Comparison of ENCODE assay signal across 1 cellular context in genomic region chr22:27775698-27776409, GRCh38.
TF ChIP-seq lines count a peak whose summit lies in the region.

No MANE protein-coding gene starts in this region.

TF ChIP-seq in WTC11, 78 proteins besides CTCF, POLR2A, EP300 and RAD21 (continued from another document):
- TF ChIP-seq, protein P1, sequence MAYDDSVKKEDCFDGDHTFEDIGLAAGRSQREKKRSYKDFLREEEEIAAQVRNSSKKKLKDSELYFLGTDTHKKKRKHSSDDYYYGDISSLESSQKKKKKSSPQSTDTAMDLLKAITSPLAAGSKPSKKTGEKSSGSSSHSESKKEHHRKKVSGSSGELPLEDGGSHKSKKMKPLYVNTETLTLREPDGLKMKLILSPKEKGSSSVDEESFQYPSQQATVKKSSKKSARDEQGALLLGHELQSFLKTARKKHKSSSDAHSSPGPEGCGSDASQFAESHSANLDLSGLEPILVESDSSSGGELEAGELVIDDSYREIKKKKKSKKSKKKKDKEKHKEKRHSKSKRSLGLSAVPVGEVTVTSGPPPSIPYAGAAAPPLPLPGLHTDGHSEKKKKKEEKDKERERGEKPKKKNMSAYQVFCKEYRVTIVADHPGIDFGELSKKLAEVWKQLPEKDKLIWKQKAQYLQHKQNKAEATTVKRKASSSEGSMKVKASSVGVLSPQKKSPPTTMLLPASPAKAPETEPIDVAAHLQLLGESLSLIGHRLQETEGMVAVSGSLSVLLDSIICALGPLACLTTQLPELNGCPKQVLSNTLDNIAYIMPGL (CRISPR knock-in tag; IDR thresholded peaks at IDR 0.05) = 0 out of 2 replicates have a peak, but pooled peaks have one; percentile 34
- TF ChIP-seq SP1 (CRISPR knock-in tag; conservative IDR thresholded peaks at IDR 0.05) = peak; percentile 25; the same call in 1 of the 2 replicates
- no peak for TF ChIP-seq IRF1 (CRISPR knock-in tag; IDR thresholded peaks at IDR 0.05)
- TF ChIP-seq, protein P2, sequence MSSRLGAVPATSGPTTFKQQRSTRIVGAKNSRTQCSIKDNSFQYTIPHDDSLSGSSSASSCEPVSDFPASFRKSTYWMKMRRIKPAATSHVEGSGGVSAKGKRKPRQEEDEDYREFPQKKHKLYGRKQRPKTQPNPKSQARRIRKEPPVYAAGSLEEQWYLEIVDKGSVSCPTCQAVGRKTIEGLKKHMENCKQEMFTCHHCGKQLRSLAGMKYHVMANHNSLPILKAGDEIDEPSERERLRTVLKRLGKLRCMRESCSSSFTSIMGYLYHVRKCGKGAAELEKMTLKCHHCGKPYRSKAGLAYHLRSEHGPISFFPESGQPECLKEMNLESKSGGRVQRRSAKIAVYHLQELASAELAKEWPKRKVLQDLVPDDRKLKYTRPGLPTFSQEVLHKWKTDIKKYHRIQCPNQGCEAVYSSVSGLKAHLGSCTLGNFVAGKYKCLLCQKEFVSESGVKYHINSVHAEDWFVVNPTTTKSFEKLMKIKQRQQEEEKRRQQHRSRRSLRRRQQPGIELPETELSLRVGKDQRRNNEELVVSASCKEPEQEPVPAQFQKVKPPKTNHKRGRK (CRISPR knock-in tag; IDR thresholded peaks at IDR 0.05; ENCODE audit: borderline replicate concordance) = no peak
- TF ChIP-seq, protein P3, sequence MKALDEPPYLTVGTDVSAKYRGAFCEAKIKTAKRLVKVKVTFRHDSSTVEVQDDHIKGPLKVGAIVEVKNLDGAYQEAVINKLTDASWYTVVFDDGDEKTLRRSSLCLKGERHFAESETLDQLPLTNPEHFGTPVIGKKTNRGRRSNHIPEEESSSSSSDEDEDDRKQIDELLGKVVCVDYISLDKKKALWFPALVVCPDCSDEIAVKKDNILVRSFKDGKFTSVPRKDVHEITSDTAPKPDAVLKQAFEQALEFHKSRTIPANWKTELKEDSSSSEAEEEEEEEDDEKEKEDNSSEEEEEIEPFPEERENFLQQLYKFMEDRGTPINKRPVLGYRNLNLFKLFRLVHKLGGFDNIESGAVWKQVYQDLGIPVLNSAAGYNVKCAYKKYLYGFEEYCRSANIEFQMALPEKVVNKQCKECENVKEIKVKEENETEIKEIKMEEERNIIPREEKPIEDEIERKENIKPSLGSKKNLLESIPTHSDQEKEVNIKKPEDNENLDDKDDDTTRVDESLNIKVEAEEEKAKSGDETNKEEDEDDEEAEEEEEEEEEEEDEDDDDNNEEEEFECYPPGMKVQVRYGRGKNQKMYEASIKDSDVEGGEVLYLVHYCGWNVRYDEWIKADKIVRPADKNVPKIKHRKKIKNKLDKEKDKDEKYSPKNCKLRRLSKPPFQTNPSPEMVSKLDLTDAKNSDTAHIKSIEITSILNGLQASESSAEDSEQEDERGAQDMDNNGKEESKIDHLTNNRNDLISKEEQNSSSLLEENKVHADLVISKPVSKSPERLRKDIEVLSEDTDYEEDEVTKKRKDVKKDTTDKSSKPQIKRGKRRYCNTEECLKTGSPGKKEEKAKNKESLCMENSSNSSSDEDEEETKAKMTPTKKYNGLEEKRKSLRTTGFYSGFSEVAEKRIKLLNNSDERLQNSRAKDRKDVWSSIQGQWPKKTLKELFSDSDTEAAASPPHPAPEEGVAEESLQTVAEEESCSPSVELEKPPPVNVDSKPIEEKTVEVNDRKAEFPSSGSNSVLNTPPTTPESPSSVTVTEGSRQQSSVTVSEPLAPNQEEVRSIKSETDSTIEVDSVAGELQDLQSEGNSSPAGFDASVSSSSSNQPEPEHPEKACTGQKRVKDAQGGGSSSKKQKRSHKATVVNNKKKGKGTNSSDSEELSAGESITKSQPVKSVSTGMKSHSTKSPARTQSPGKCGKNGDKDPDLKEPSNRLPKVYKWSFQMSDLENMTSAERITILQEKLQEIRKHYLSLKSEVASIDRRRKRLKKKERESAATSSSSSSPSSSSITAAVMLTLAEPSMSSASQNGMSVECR (CRISPR knock-in tag; IDR thresholded peaks at IDR 0.05; ENCODE audit: borderline replicate concordance) = no peak
- TF ChIP-seq E2F4 (CRISPR knock-in tag; IDR thresholded peaks at IDR 0.05; ENCODE audit: borderline replicate concordance, low read depth) = no peak
- TF ChIP-seq, protein P4, sequence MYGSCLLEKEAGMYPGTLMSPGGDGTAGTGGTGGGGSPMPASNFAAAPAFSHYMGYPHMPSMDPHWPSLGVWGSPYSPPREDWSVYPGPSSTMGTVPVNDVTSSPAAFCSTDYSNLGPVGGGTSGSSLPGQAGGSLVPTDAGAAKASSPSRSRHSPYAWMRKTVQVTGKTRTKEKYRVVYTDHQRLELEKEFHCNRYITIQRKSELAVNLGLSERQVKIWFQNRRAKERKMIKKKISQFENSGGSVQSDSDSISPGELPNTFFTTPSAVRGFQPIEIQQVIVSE (CRISPR knock-in tag; IDR thresholded peaks at IDR 0.05; ENCODE audit: borderline replicate concordance) = no peak
- TF ChIP-seq MXD4 (CRISPR knock-in tag; IDR thresholded peaks at IDR 0.05; ENCODE audit: borderline replicate concordance) = no peak
